21 cellular contexts compared by ENCODE assay signal in the genomic region with DNA sequence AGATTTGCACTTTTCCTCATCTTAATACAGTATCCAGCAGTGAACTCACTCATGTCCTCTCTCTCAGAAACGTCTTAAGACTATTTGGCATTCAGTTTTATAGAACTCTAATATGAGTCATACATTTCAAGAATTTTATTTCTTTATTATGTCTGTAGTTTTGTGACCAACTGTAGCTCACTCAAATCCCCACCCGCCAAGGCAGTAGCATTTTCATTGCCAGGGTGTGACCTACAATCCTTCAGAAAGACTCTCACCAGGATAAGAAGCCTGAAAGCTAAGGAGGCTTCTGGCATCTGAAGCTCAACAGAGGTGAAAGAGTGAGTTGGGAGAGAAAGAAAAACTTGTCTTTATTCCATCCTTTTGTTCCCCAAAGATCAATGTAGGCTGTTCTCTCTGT.
A peak's percentile ranks its signal among the peaks of the same experiment; 100 is the strongest.
DNase-seq lines count a peak whose midpoint lies in the region; ATAC-seq and TF ChIP-seq lines count a peak whose summit lies in the region.
"Had no signal": no experiment of that assay in that cellular context is flagged by ENCODE, and none has a peak within 500 bp of the region (broad histone marks: within the 10 kb centered on the region; RNA-seq: fewer than 3 reads in every experiment).

No MANE protein-coding gene starts in this region.

- DNase-seq in colonic mucosa (peak; percentile 53), mucosa of descending colon (peak in 2 of 3 donors; percentile 47 to 75), transverse colon (peak; percentile 62)
- no peak for DNase-seq in CD8-positive, alpha-beta memory T cell
- DNase-seq: AML-193; CD4-positive, alpha-beta T cell; CD8-positive, alpha-beta T cell; COR-L47; DMS 273 treated with DMSO at 0.1 percent for 48 hours; DMS153; DMS79; DND-41; EL; GDM1 had no signal

- no peaks in the 10 kb centered on the region for H3K36me3 Mint-ChIP-seq in CD8-positive, alpha-beta memory T cell
- H3K36me3 Mint-ChIP-seq: CD8-positive, alpha-beta T cell had no signal

- H3K27ac ChIP-seq in colonic mucosa (peak overlapping the region; percentile 24), transverse colon (peak overlapping the region in 1 of 4 donors; percentile 30)
- H3K27ac ChIP-seq in CD8-positive, alpha-beta memory T cell (ENCODE audit: low read depth, low read length), result no peak overlapping the region
- H3K27ac ChIP-seq: 22Rv1; A549; BLaER1 treated with 17β-estradiol and CSF1 and Interleukin-3, amounts not matched to agents 10 nM and 100 nM; C4-2B had no signal

- no peaks in the 10 kb centered on the region for H3K9me3 ChIP-seq in colonic mucosa
- no peaks in the 10 kb centered on the region for H3K9me3 ChIP-seq in mucosa of descending colon
- H3K9me3 ChIP-seq in transverse colon, result no peaks in the 10 kb centered on the region
- no peaks in the 10 kb centered on the region for H3K9me3 ChIP-seq in CD8-positive, alpha-beta memory T cell (ENCODE audit: low read length)
- H3K9me3 ChIP-seq: A549 had no signal

- H3K4me3 ChIP-seq in colonic mucosa (no peak overlapping the region), mucosa of descending colon (no peak overlapping the region), transverse colon (no peak overlapping the region)
- no peak overlapping the region for H3K4me3 ChIP-seq in CD8-positive, alpha-beta memory T cell (ENCODE audit: low read length)
- H3K4me3 ChIP-seq: A549; BLaER1 treated with 17β-estradiol and CSF1 and Interleukin-3, amounts not matched to agents 10 nM and 100 nM; GM12878 had no signal

- no peak overlapping the region for H3K4me3 Mint-ChIP-seq in CD8-positive, alpha-beta memory T cell
- H3K4me3 Mint-ChIP-seq: B cell; CD4-positive, alpha-beta T cell; CD8-positive, alpha-beta T cell had no signal

- H3K4me1 ChIP-seq in colonic mucosa (no peaks in the 10 kb centered on the region), mucosa of descending colon (ENCODE audit: low read depth) (peaks cover 12% of the 10 kb centered on the region), transverse colon (peaks cover 0 to 13% (median 5%) of the 10 kb centered on the region in 4 donors)
- no peaks in the 10 kb centered on the region for H3K4me1 ChIP-seq in CD8-positive, alpha-beta memory T cell (ENCODE audit: insufficient read depth, low read length)
- H3K4me1 ChIP-seq: A549 had no signal

- TF ChIP-seq CTCF in colonic mucosa (IDR thresholded peaks at IDR 0.05) (no peak), mucosa of descending colon (IDR thresholded peaks at IDR 0.05) (no peak), transverse colon (IDR thresholded peaks at IDR 0.05) (no peak)

- no peak for TF ChIP-seq EP300 in transverse colon (IDR thresholded peaks at IDR 0.05; ENCODE audit: low read depth)

- peak; percentile 98 for ATAC-seq in mucosa of descending colon
- no peak for ATAC-seq in GM18498 (IDR thresholded peaks at IDR 0.05; ENCODE audit: unreplicated experiment)
- ATAC-seq: A549; CD8-positive, alpha-beta T cell; GM12878 had no signal

- POLR2A ChIA-PET in CD8-positive, alpha-beta memory T cell (lab: Charles Lee), result no interaction called here

- CTCF ChIA-PET in CD8-positive, alpha-beta memory T cell (lab: Charles Lee), result no interaction called here

- H3K27me3 Mint-ChIP-seq in CD8-positive, alpha-beta memory T cell, result peaks cover 0 to 3% of the 10 kb centered on the region in 2 donors
- H3K27me3 Mint-ChIP-seq: B cell; CD4-positive, alpha-beta T cell had no signal

- H3K4me1 Mint-ChIP-seq in CD8-positive, alpha-beta memory T cell, result no peaks in the 10 kb centered on the region
- H3K4me1 Mint-ChIP-seq: B cell had no signal

- 22 to 31% methylated on average over 2 of the region's 2 CpGs for WGBS in transverse colon (ENCODE audit: low coverage in 1 of 2), 2 donors

- H3K36me3 ChIP-seq in colonic mucosa (no peaks in the 10 kb centered on the region), mucosa of descending colon (ENCODE audit: low read depth) (no peaks in the 10 kb centered on the region), transverse colon (no peaks in the 10 kb centered on the region)
- H3K36me3 ChIP-seq in CD8-positive, alpha-beta memory T cell (ENCODE audit: insufficient read depth, low read length), result no peaks in the 10 kb centered on the region
- H3K36me3 ChIP-seq: BLaER1 treated with 17β-estradiol and CSF1 and Interleukin-3, amounts not matched to agents 10 nM and 100 nM had no signal

- H3K27me3 ChIP-seq in colonic mucosa, result no peaks in the 10 kb centered on the region
- no peaks in the 10 kb centered on the region for H3K27me3 ChIP-seq in transverse colon
- H3K27me3 ChIP-seq in CD8-positive, alpha-beta memory T cell (ENCODE audit: insufficient read depth, low read length, poor library complexity, severe bottlenecking), result no peaks in the 10 kb centered on the region
- H3K27me3 ChIP-seq: BLaER1 treated with 17β-estradiol and CSF1 and Interleukin-3, amounts not matched to agents 10 nM and 100 nM had no signal

- in situ Hi-C loops in transverse colon (cut with MboI; ENCODE audit: low pct_ligation_motif_present in 1 of 4, low pct_unique_long_range_greater_than_20kb in 1 of 4, low sequenced_read_pairs in 3 of 4), result no loop called here

- intact Hi-C loops in colonic mucosa (cut with DNase I) (no loop called here), mucosa of descending colon (cut with DNase I, micrococcal nuclease) (no loop called here), transverse colon (cut with DNase I; ENCODE audit: low total_unique reads) (no loop called here)

- H3K9me3 Mint-ChIP-seq in CD8-positive, alpha-beta memory T cell, result peaks cover 0 to 2% (median 0%) of the 10 kb centered on the region in 5 donors
- H3K9me3 Mint-ChIP-seq: CD4-positive, alpha-beta T cell; CD8-positive, alpha-beta T cell had no signal

- no peak overlapping the region for H3K27ac Mint-ChIP-seq in CD8-positive, alpha-beta memory T cell
- H3K27ac Mint-ChIP-seq: B cell; CD4-positive, alpha-beta T cell; CD8-positive, alpha-beta T cell had no signal

- no peak overlapping the region for H3K9ac ChIP-seq in colonic mucosa (ENCODE audit: low read depth in 2 of 2, low read length in 2 of 2)
- H3K9ac ChIP-seq: BLaER1 treated with 17β-estradiol and CSF1 and Interleukin-3, amounts not matched to agents 10 nM and 100 nM had no signal

- TF ChIP-seq POLR2A in transverse colon (IDR thresholded peaks at IDR 0.05), result no peak

Comparison
In these comparisons a context has a peak if more than half of its experiments do, and no peak if none do; other contexts are left out.
1. DNase-seq: peak in colonic mucosa (single experiment), mucosa of descending colon (2 of 3) and transverse colon (single experiment); none in CD8-positive, alpha-beta memory T cell (0 of 5).